In genomic region chr6:136464874-136465273, GRCh38 we compare ENCODE assay signal across 25 cellular contexts.
DNase-seq lines count a peak whose midpoint lies in the region; ATAC-seq, FAIRE-seq and TF ChIP-seq lines count a peak whose summit lies in the region.
"Had no signal": no experiment of that assay in that cellular context is flagged by ENCODE, and none has a peak within 500 bp of the region (broad histone marks: within the 10 kb centered on the region; RNA-seq: fewer than 3 reads in every experiment).

No MANE protein-coding gene starts in this region.

- no peak for TF ChIP-seq CTCF in A549 (IDR thresholded peaks at IDR 0.05)
- no peak for TF ChIP-seq CTCF in KMS-11 (conservative IDR thresholded peaks at IDR 0.05; ENCODE audit: low read depth, low read length)

- 75% methylated on average over 4 of the region's 4 CpGs for WGBS in A549 (ENCODE audit: missing lambda C conversion rate)

- no peak for DNase-seq in A549 (ENCODE audit: low read depth in 1 of 2, low spot score in 1 of 2)
- DNase-seq in cerebellar cortex (ENCODE audit: low spot score), result peak; percentile 63
- DNase-seq in left kidney (ENCODE audit: low read depth, low spot score), result peak; percentile 4
- no peak for DNase-seq in stimulated activated CD4-positive, alpha-beta T cell treated with anti-CD3 and anti-CD28 coated beads, Interleukin-4, amount 100 ng/mL, for 1 hour
- DNase-seq in activated effector memory CD4-positive, alpha-beta T cell treated with anti-CD3 and anti-CD28 coated beads, Interleukin-2, amount 50 U/mL, for 16 hours, result no peak
- DNase-seq: activated CD4-positive, CD25-positive, alpha-beta regulatory T cell treated with anti-CD3 and anti-CD28 coated beads, Interleukin-2, amount 50 U/mL, for 72 hours; activated CD8-positive, alpha-beta T cell treated with anti-CD3 and anti-CD28 coated beads, Interleukin-2, amount 10 ng/mL, durations not matched to agents 7 days and 5 days; activated effector memory CD4-positive, alpha-beta T cell treated with Interleukin-2 at 50 U/mL for 16 hours; activated T-cell treated with anti-CD3 and anti-CD28 coated beads for 4 hours; Caco-2; effector memory CD4-positive, alpha-beta T cell; esophagus squamous epithelium; gastrocnemius medialis; NCI-H1092 treated with DMSO at 0.1 percent for 48 hours; NCI-H2081 treated with DMSO at 0.1 percent for 48 hours; NCI-H510A treated with DMSO at 0.1 percent for 48 hours; upper lobe of right lung had no signal

- H3K9ac ChIP-seq in KMS-11, result no peak overlapping the region
- H3K9ac ChIP-seq: BLaER1 treated with 17β-estradiol and CSF1 and Interleukin-3, amounts not matched to agents 10 nM and 100 nM had no signal

- H3K9me3 ChIP-seq in A549, result no peaks in the 10 kb centered on the region
- H3K9me3 ChIP-seq: BLaER1 treated with 17β-estradiol and CSF1 and Interleukin-3, amounts not matched to agents 10 nM and 100 nM; Caco-2; esophagus squamous epithelium; gastrocnemius medialis; HAP-1; prostate gland; upper lobe of right lung had no signal

- CTCF ChIA-PET in A549 (lab: Yijun Ruan, JAX), result no interaction called here

- no peak; a peak in 1 of 6 replicates for ATAC-seq in A549
- ATAC-seq in HG03175 (IDR thresholded peaks at IDR 0.05; ENCODE audit: unreplicated experiment), result no peak
- ATAC-seq in GM21381 (IDR thresholded peaks at IDR 0.05; ENCODE audit: unreplicated experiment), result no peak
- ATAC-seq: activated CD8-positive, alpha-beta T cell treated with anti-CD3 and anti-CD28 coated beads, Interleukin-2, amount 10 ng/mL, durations not matched to agents 7 days and 5 days; gastrocnemius medialis; upper lobe of right lung had no signal

- H3K4me1 ChIP-seq in A549 (peaks cover 91% of the 10 kb centered on the region), KMS-11 (ENCODE audit: low read depth, poor library complexity, severe bottlenecking) (peaks cover 35% of the 10 kb centered on the region)
- H3K4me1 ChIP-seq: Caco-2, esophagus squamous epithelium, gastrocnemius medialis, HAP-1, prostate gland had no signal

- TF ChIP-seq RAD21 in A549 (conservative IDR thresholded peaks at IDR 0.05 in 1 of 2, IDR thresholded peaks at IDR 0.05 in 1 of 2), result no peak

- no peaks in the 10 kb centered on the region for H3K79me2 ChIP-seq in KMS-11 (ENCODE audit: insufficient read depth, low read depth)

- no peak for TF ChIP-seq POLR2A in A549 (IDR thresholded peaks at IDR 0.05; ENCODE audit: low read length)

- H3K4me3 ChIP-seq in A549, result no peak overlapping the region
- H3K4me3 ChIP-seq in KMS-11 (IDR thresholded peaks at IDR 0.05; ENCODE audit: insufficient read depth, low read depth, low read length), result no peak overlapping the region
- H3K4me3 ChIP-seq: BLaER1 treated with 17β-estradiol and CSF1 and Interleukin-3, amounts not matched to agents 10 nM and 100 nM; esophagus squamous epithelium; gastrocnemius medialis; HAP-1; lung; prostate gland; upper lobe of right lung had no signal

- H3K27ac ChIP-seq in A549 (peak overlapping the region; percentile 67 to 81), KMS-11 (no peak overlapping the region; the same call in 1 of the 2 replicates)
- H3K27ac ChIP-seq: BLaER1 treated with 17β-estradiol and CSF1 and Interleukin-3, amounts not matched to agents 10 nM and 100 nM; esophagus squamous epithelium; gastrocnemius medialis; prostate gland; upper lobe of right lung had no signal

- no peaks in the 10 kb centered on the region for H4K20me1 ChIP-seq in KMS-11 (ENCODE audit: insufficient read depth)
- H4K20me1 ChIP-seq: BLaER1 treated with 17β-estradiol and CSF1 and Interleukin-3, amounts not matched to agents 10 nM and 100 nM had no signal

- peak overlapping the region; percentile 88 for H3K4me2 ChIP-seq in A549
- peak overlapping the region; percentile 79 for H3K4me2 ChIP-seq in KMS-11

- POLR2A ChIA-PET in A549 (lab: Yijun Ruan, JAX), result no interaction called here

- H3K27me3 ChIP-seq in KMS-11 (ENCODE audit: insufficient read depth, low read depth), result no peaks in the 10 kb centered on the region
- H3K27me3 ChIP-seq: BLaER1 treated with 17β-estradiol and CSF1 and Interleukin-3, amounts not matched to agents 10 nM and 100 nM; esophagus squamous epithelium; gastrocnemius medialis; upper lobe of right lung had no signal

- no peak for TF ChIP-seq EP300 in A549 (IDR thresholded peaks at IDR 0.05)

- H2AFZ ChIP-seq in KMS-11 (ENCODE audit: low read depth), result no peak overlapping the region

- no peaks in the 10 kb centered on the region for H3K36me3 ChIP-seq in KMS-11 (ENCODE audit: insufficient read depth)
- H3K36me3 ChIP-seq: BLaER1 treated with 17β-estradiol and CSF1 and Interleukin-3, amounts not matched to agents 10 nM and 100 nM; esophagus squamous epithelium; gastrocnemius medialis; HAP-1; prostate gland; upper lobe of right lung had no signal

- FAIRE-seq in A549 (lab: Jason Lieb, UNC), result no peak
- FAIRE-seq: TTC549 had no signal

TF ChIP-seq in A549, 52 proteins besides CTCF, POLR2A, EP300 and RAD21:
- TF ChIP-seq CHD2 (IDR thresholded peaks at IDR 0.05; ENCODE audit: low read length, partially characterized antibody) (no peak), REST (IDR thresholded peaks at IDR 0.05) (peak; percentile 66), PHF8 (IDR thresholded peaks at IDR 0.05; ENCODE audit: borderline replicate concordance, low read depth) (no peak), MYC (IDR thresholded peaks at IDR 0.05; ENCODE audit: borderline replicate concordance, low read length) (no peak), FOSL2 (IDR thresholded peaks at IDR 0.05) (no peak), FOSL2 (CRISPR knock-in tag; IDR thresholded peaks at IDR 0.05) (no peak)

Comparison
In these comparisons a context has a peak if more than half of its experiments do, and no peak if none do; other contexts are left out.
1. DNase-seq: peak in cerebellar cortex (single experiment) and left kidney (single experiment); none in A549 (0 of 2), stimulated activated CD4-positive, alpha-beta T cell treated with anti-CD3 and anti-CD28 coated beads, Interleukin-4, amount 100 ng/mL, for 1 hour (single experiment) and activated effector memory CD4-positive, alpha-beta T cell treated with anti-CD3 and anti-CD28 coated beads, Interleukin-2, amount 50 U/mL, for 16 hours (single experiment).